In the genomic region with DNA sequence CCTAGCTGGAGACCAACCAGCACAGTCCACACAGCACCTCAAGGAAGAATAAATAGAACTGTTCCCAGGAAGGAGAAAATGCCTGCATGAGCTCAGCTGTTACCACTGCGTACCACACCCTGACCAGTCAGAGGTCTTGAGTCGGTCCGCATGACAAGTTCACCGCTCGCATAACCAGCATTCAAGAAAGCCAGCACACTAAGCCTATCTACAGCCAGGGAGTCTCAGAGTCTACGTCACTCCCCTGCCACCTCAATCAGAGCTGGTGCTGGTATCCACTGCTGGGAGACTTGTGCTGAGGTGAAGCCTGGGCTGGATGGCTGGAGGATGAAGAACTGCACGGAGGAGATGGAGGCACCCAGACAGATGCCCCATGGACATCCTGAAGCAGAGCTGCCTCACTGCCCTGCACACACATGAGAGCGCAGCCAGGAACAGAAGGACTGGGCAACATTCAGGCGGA, we compare ENCODE assay signal across 16 cellular contexts. TPM values are rescaled to one million over a fixed set of nuclear protein-coding genes. Genes with fewer than 3 reads are reported as not detected.
DNase-seq lines count a peak whose midpoint lies in the region; ATAC-seq, FAIRE-seq and TF ChIP-seq lines count a peak whose summit lies in the region.
"Had no signal": no experiment of that assay in that cellular context is flagged by ENCODE, and none has a peak within 500 bp of the region (broad histone marks: within the 10 kb centered on the region; RNA-seq: fewer than 3 reads in every experiment).

No MANE protein-coding gene starts in this region.

- H3K4me2 ChIP-seq in A549 (peak overlapping the region; percentile 58), astrocyte (ENCODE audit: low read length) (no peak overlapping the region), osteoblast (ENCODE audit: insufficient read depth, low read length) (no peak overlapping the region)

- TF ChIP-seq RAD21 in A549 (conservative IDR thresholded peaks at IDR 0.05 in 1 of 2, IDR thresholded peaks at IDR 0.05 in 1 of 2): no peak

- no peak for TF ChIP-seq EP300 in A549 (IDR thresholded peaks at IDR 0.05)

- peaks cover 10% of the 10 kb centered on the region for H3K27me3 Mint-ChIP-seq in astrocyte (ENCODE audit: low read depth, unreplicated experiment)
- no peaks in the 10 kb centered on the region for H3K27me3 Mint-ChIP-seq in activated CD8-positive, alpha-beta T cell treated with anti-CD3 and anti-CD28 coated beads, Interleukin-2, amount 10 ng/mL, durations not matched to agents 7 days and 5 days (ENCODE audit: low read depth)

- H3K36me3 ChIP-seq in astrocyte (ENCODE audit: insufficient read depth, low read length) (no peaks in the 10 kb centered on the region), heart right ventricle (peaks cover 0 to 14% (median 0%) of the 10 kb centered on the region in 9 donors), osteoblast (ENCODE audit: insufficient read depth, low read length) (no peaks in the 10 kb centered on the region), vagina (peaks cover 0 to 4% of the 10 kb centered on the region in 2 donors)
- H3K36me3 ChIP-seq: ovary had no signal

- peaks cover 73% of the 10 kb centered on the region for H3K4me1 ChIP-seq in A549
- no peaks in the 10 kb centered on the region for H3K4me1 ChIP-seq in astrocyte (ENCODE audit: insufficient read depth, low read length)
- H3K4me1 ChIP-seq in heart right ventricle: peaks cover 4 to 27% (median 11%) of the 10 kb centered on the region in 9 donors
- H3K4me1 ChIP-seq in osteoblast (ENCODE audit: insufficient read depth, low read length): peaks cover 9% of the 10 kb centered on the region
- peaks cover 10% of the 10 kb centered on the region for H3K4me1 ChIP-seq in vagina

- no peaks in the 10 kb centered on the region for H3K79me2 ChIP-seq in astrocyte (ENCODE audit: insufficient read depth, low read length)
- H3K79me2 ChIP-seq in osteoblast (ENCODE audit: insufficient read depth, low read length): no peaks in the 10 kb centered on the region

- H3K4me3 ChIP-seq in A549 (no peak overlapping the region), astrocyte (ENCODE audit: insufficient read depth, low read depth, low read length) (no peak overlapping the region), heart right ventricle (no peak overlapping the region), osteoblast (ENCODE audit: insufficient read depth, low read length) (no peak overlapping the region), vagina (no peak overlapping the region)
- H3K4me3 ChIP-seq: ovary had no signal

- DNase-seq in A549 (ENCODE audit: low read depth in 1 of 2, low spot score in 1 of 2) (peak in 1 of 2 experiments; percentile 90), astrocyte (ENCODE audit: low read depth) (peak; percentile 1), heart right ventricle (no peak), osteoblast (ENCODE audit: insufficient read length, low spot score, missing footprints) (peak; percentile 6), vagina (ENCODE audit: extremely low spot score in 2 of 2) (no peak), NCI-H2107 (lab: John Stamatoyannopoulos, UW) (no peak)
- no peak for DNase-seq in activated CD8-positive, alpha-beta T cell treated with anti-CD3 and anti-CD28 coated beads, Interleukin-2, amount 10 ng/mL, durations not matched to agents 7 days and 5 days
- DNase-seq: activated CD4-positive, CD25-positive, alpha-beta regulatory T cell treated with anti-CD3 and anti-CD28 coated beads, Interleukin-2, amount 50 U/mL, for 72 hours; activated naive CD8-positive, alpha-beta T cell treated with anti-CD3 and anti-CD28 coated beads, Interleukin-2, amount 10 ng/mL, durations not matched to agents 7 days and 5 days; CD8-positive, alpha-beta memory T cell; midbrain; NCI-H2081 had no signal

- ATAC-seq in A549 (peak; percentile 4 to 6; a peak in 5 of 6 replicates), heart right ventricle (peak in 7 of 8 donors; percentile 16 to 58 (median 33)), HG02588 (IDR thresholded peaks at IDR 0.05; ENCODE audit: unreplicated experiment) (no peak)
- ATAC-seq in activated CD8-positive, alpha-beta T cell treated with anti-CD3 and anti-CD28 coated beads, Interleukin-2, amount 10 ng/mL, durations not matched to agents 7 days and 5 days: no peak

- TF ChIP-seq CTCF in A549 (IDR thresholded peaks at IDR 0.05) (no peak), astrocyte (IDR thresholded peaks at IDR 0.05; ENCODE audit: insufficient read depth, low read depth, low read length) (no peak), heart right ventricle (IDR thresholded peaks at IDR 0.05) (no peak), osteoblast (IDR thresholded peaks at IDR 0.05; ENCODE audit: extremely low read depth, low read depth, low read length) (no peak), vagina (IDR thresholded peaks at IDR 0.05) (no peak)

- H3K9me3 Mint-ChIP-seq in astrocyte (ENCODE audit: unreplicated experiment): no peaks in the 10 kb centered on the region
- no peaks in the 10 kb centered on the region for H3K9me3 Mint-ChIP-seq in activated CD8-positive, alpha-beta T cell treated with anti-CD3 and anti-CD28 coated beads, Interleukin-2, amount 10 ng/mL, durations not matched to agents 7 days and 5 days (ENCODE audit: insufficient read depth)
- H3K9me3 Mint-ChIP-seq: activated naive CD8-positive, alpha-beta T cell treated with anti-CD3 and anti-CD28 coated beads, Interleukin-2, amount 10 ng/mL, durations not matched to agents 7 days and 5 days had no signal

- H3K27ac ChIP-seq in A549 (peak overlapping the region; percentile 81 to 93), astrocyte (ENCODE audit: low read depth, low read length) (no peak overlapping the region), heart right ventricle (no peak overlapping the region), osteoblast (ENCODE audit: low read depth, low read length) (no peak overlapping the region), vagina (no peak overlapping the region)

- intact Hi-C loops in heart right ventricle (cut with DNase I): loop anchor here in 7 of 10 donors (2.0 to 10.0 kb wide), 6 partner anchors 112 to 302 kb away; partner anchors contain the start of gene AKR1C3 (in 1 of the 7)
- intact Hi-C loops in vagina (cut with DNase I): no loop called here

- no peak overlapping the region for H3K9ac ChIP-seq in astrocyte (ENCODE audit: low read length)

- H3K4me3 Mint-ChIP-seq in astrocyte (ENCODE audit: unreplicated experiment): no peak overlapping the region
- H3K4me3 Mint-ChIP-seq in activated CD8-positive, alpha-beta T cell treated with anti-CD3 and anti-CD28 coated beads, Interleukin-2, amount 10 ng/mL, durations not matched to agents 7 days and 5 days: no peak overlapping the region
- H3K4me3 Mint-ChIP-seq: activated naive CD8-positive, alpha-beta T cell treated with anti-CD3 and anti-CD28 coated beads, Interleukin-2, amount 10 ng/mL, durations not matched to agents 7 days and 5 days; CD8-positive, alpha-beta memory T cell had no signal

- POLR2A ChIA-PET in A549 (lab: Yijun Ruan, JAX): interaction anchor here (1.2 to 4.5 kb wide), 3 partner anchors 130 to 168 kb away, joined by 3 to 55 read pairs (median 4); no protein-coding TSS in a partner anchor
- POLR2A ChIA-PET in activated CD8-positive, alpha-beta T cell treated with anti-CD3 and anti-CD28 coated beads, Interleukin-2, amount 10 ng/mL, durations not matched to agents 7 days and 5 days (lab: Charles Lee): interaction anchor here (0.5 kb wide), 1 partner anchor 607 kb away, joined by 3 read pairs; no protein-coding TSS in a partner anchor

- H2AFZ ChIP-seq in astrocyte (ENCODE audit: low read depth, low read length) (no peak overlapping the region), osteoblast (ENCODE audit: low read length) (no peak overlapping the region)

- no peaks in the 10 kb centered on the region for H3K36me3 Mint-ChIP-seq in astrocyte (ENCODE audit: low read depth, unreplicated experiment)
- no peaks in the 10 kb centered on the region for H3K36me3 Mint-ChIP-seq in activated CD8-positive, alpha-beta T cell treated with anti-CD3 and anti-CD28 coated beads, Interleukin-2, amount 10 ng/mL, durations not matched to agents 7 days and 5 days (ENCODE audit: low read depth)
- H3K36me3 Mint-ChIP-seq: activated naive CD8-positive, alpha-beta T cell treated with anti-CD3 and anti-CD28 coated beads, Interleukin-2, amount 10 ng/mL, durations not matched to agents 7 days and 5 days; CD8-positive, alpha-beta memory T cell had no signal

- 66% methylated on average over 9 of the region's 9 CpGs for WGBS in A549 (ENCODE audit: missing lambda C conversion rate)
- WGBS in heart right ventricle, 2 donors: 93 to 96% methylated on average over 9 of the region's 9 CpGs

- H4K20me1 ChIP-seq in astrocyte (ENCODE audit: insufficient read depth, low read length) (no peaks in the 10 kb centered on the region), osteoblast (ENCODE audit: insufficient read depth, low read length) (no peaks in the 10 kb centered on the region)

- no peak overlapping the region for H3K27ac Mint-ChIP-seq in astrocyte (ENCODE audit: unreplicated experiment)
- H3K27ac Mint-ChIP-seq in activated CD8-positive, alpha-beta T cell treated with anti-CD3 and anti-CD28 coated beads, Interleukin-2, amount 10 ng/mL, durations not matched to agents 7 days and 5 days: no peak overlapping the region
- H3K27ac Mint-ChIP-seq: activated naive CD8-positive, alpha-beta T cell treated with anti-CD3 and anti-CD28 coated beads, Interleukin-2, amount 10 ng/mL, durations not matched to agents 7 days and 5 days; CD8-positive, alpha-beta memory T cell had no signal

- H3K9me3 ChIP-seq in A549: no peaks in the 10 kb centered on the region
- no peaks in the 10 kb centered on the region for H3K9me3 ChIP-seq in astrocyte (ENCODE audit: insufficient read depth, low read depth, low read length)
- no peaks in the 10 kb centered on the region for H3K9me3 ChIP-seq in heart right ventricle
- H3K9me3 ChIP-seq in osteoblast (ENCODE audit: low read depth, low read length): no peaks in the 10 kb centered on the region
- H3K9me3 ChIP-seq in vagina: no peaks in the 10 kb centered on the region
- H3K9me3 ChIP-seq: ovary had no signal

- H3K4me1 Mint-ChIP-seq in astrocyte (ENCODE audit: low read depth, unreplicated experiment): no peaks in the 10 kb centered on the region
- H3K4me1 Mint-ChIP-seq in activated CD8-positive, alpha-beta T cell treated with anti-CD3 and anti-CD28 coated beads, Interleukin-2, amount 10 ng/mL, durations not matched to agents 7 days and 5 days (ENCODE audit: low read depth): peaks cover 6% of the 10 kb centered on the region
- H3K4me1 Mint-ChIP-seq: CD8-positive, alpha-beta memory T cell had no signal

- TF ChIP-seq POLR2A in A549 (IDR thresholded peaks at IDR 0.05; ENCODE audit: low read length): no peak; the same call in 1 of the 2 replicates
- TF ChIP-seq POLR2A in vagina (IDR thresholded peaks at IDR 0.05): no peak

- CTCF ChIA-PET in A549 (lab: Yijun Ruan, JAX): interaction anchor here (0.6 to 6.1 kb wide), 18 partner anchors 16 to 464 kb away, joined by 3 to 148 read pairs (median 4); partner anchors contain the start of gene AKR1E2
- CTCF ChIA-PET in activated CD8-positive, alpha-beta T cell treated with anti-CD3 and anti-CD28 coated beads, Interleukin-2, amount 10 ng/mL, durations not matched to agents 7 days and 5 days (lab: Charles Lee): interaction anchor here (1.4 to 4.0 kb wide), 2 partner anchors 133 to 150 kb away, joined by 3 to 20 read pairs; no protein-coding TSS in a partner anchor

- H3K27me3 ChIP-seq in astrocyte (ENCODE audit: insufficient read depth, low read length) (no peaks in the 10 kb centered on the region), heart right ventricle (no peaks in the 10 kb centered on the region), osteoblast (ENCODE audit: insufficient read depth, low read length) (no peaks in the 10 kb centered on the region), vagina (no peaks in the 10 kb centered on the region)
- H3K27me3 ChIP-seq: ovary had no signal

- FAIRE-seq in A549 (lab: Jason Lieb, UNC) (no peak), astrocyte (lab: Jason Lieb, UNC) (no peak)
- FAIRE-seq: G401.6 had no signal

RNA-seq across cellular contexts. Expression of gene AKR1C1, which starts 19.6 kb away (rescaled TPM):
- polyA plus RNA-seq in A549 (2011; rRNA removed): 1,148 and 1,445 TPM in 2 replicates
- polyA plus RNA-seq in A549 (2012; cell fraction: cytosol; rRNA removed): 341 and 343 TPM in 2 replicates
- 297 and 392 TPM in 2 replicates for polyA plus RNA-seq in A549 (2012; cell fraction: nucleus; rRNA removed)
- polyA plus RNA-seq in A549 (2017; fragmentation: RNase III; extraction: RNeasy Plus Mini Kit Qiagen cat#74134 plus additional on column Dnase treatment): 642 to 1,056 TPM (median 970 TPM) in 3 replicates
- 365 and 496 TPM in 2 replicates for polyA minus RNA-seq in A549 (2011; rRNA and poly(A)+ RNA removed)
- 0.60 and 1.3 TPM in 2 replicates for total RNA-seq in astrocyte
- total RNA-seq in heart right ventricle: 10 to 100 TPM in 8 of 10 donors, 1 to 10 TPM in 2; 6.6 to 35.2 (median 13.4) TPM
- polyA plus RNA-seq in heart right ventricle: 100 to 1,000 TPM in 1 of 2 donors, 10 to 100 TPM in 1; 23.7 to 131 TPM
- total RNA-seq in osteoblast: 108 and 140 TPM in 2 replicates
- total RNA-seq in vagina: 73.7 TPM
- under 1 TPM; 0.79 to 0.83 TPM for total RNA-seq in activated CD8-positive, alpha-beta T cell treated with anti-CD3 and anti-CD28 coated beads, Interleukin-2, amount 10 ng/mL, durations not matched to agents 7 days and 5 days
- polyA plus RNA-seq: CD8-positive, alpha-beta memory T cell had no signal

RNA-seq across cellular contexts. Expression of gene AKR1C2, which starts 20.9 kb away (rescaled TPM):
- polyA plus RNA-seq in A549 (2011; rRNA removed): 6,607 and 6,805 TPM in 2 replicates
- 2,138 and 2,314 TPM in 2 replicates for polyA plus RNA-seq in A549 (2012; cell fraction: cytosol; rRNA removed)
- 1,646 and 2,223 TPM in 2 replicates for polyA plus RNA-seq in A549 (2012; cell fraction: nucleus; rRNA removed)
- 5,292 to 5,660 TPM (median 5,410 TPM) in 3 replicates for polyA plus RNA-seq in A549 (2017; fragmentation: RNase III; extraction: RNeasy Plus Mini Kit Qiagen cat#74134 plus additional on column Dnase treatment)
- 1,944 and 2,314 TPM in 2 replicates for polyA minus RNA-seq in A549 (2011; rRNA and poly(A)+ RNA removed)
- 0.41 TPM in 1 of 2 replicates, not detected in the other for total RNA-seq in astrocyte
- 10 to 100 TPM in 8 of 10 donors, 1 to 10 TPM in 2; 4.5 to 44.4 (median 20.5) TPM for total RNA-seq in heart right ventricle
- 10 to 100 TPM; 13.4 to 25.8 TPM for polyA plus RNA-seq in heart right ventricle
- 38.6 and 46.0 TPM in 2 replicates for total RNA-seq in osteoblast
- 104 TPM for total RNA-seq in vagina
- total RNA-seq in activated CD8-positive, alpha-beta T cell treated with anti-CD3 and anti-CD28 coated beads, Interleukin-2, amount 10 ng/mL, durations not matched to agents 7 days and 5 days: not detected
- total RNA-seq: activated naive CD8-positive, alpha-beta T cell treated with anti-CD3 and anti-CD28 coated beads, Interleukin-2, amount 10 ng/mL, durations not matched to agents 7 days and 5 days; CD8-positive, alpha-beta memory T cell; T-helper 1 cell treated with Interleukin-12 subunit alpha and Interleukin-12 subunit beta and Interleukin-4 antibody, amounts not matched to agents 30 ng/mL and 1 ng/mL, for 36 hours had no signal
- polyA plus RNA-seq: CD8-positive, alpha-beta memory T cell had no signal

Comparison
In these comparisons a context has a peak if more than half of its experiments do, and no peak if none do; other contexts are left out.
1. ATAC-seq: peak in A549 (2 of 2) and heart right ventricle (7 of 8); none in HG02588 (single experiment) and activated CD8-positive, alpha-beta T cell treated with anti-CD3 and anti-CD28 coated beads, Interleukin-2, amount 10 ng/mL, durations not matched to agents 7 days and 5 days (single experiment).
2. DNase-seq: peak in astrocyte (single experiment) and osteoblast (single experiment); none in heart right ventricle (0 of 2), vagina (0 of 2), NCI-H2107 (single experiment) and activated CD8-positive, alpha-beta T cell treated with anti-CD3 and anti-CD28 coated beads, Interleukin-2, amount 10 ng/mL, durations not matched to agents 7 days and 5 days (single experiment).
3. H3K27ac ChIP-seq: peak in A549 (2 of 2); none in astrocyte (single experiment), heart right ventricle (0 of 10), osteoblast (single experiment) and vagina (single experiment).